ENCODE assay signal across 29 cellular contexts in the genomic region with DNA sequence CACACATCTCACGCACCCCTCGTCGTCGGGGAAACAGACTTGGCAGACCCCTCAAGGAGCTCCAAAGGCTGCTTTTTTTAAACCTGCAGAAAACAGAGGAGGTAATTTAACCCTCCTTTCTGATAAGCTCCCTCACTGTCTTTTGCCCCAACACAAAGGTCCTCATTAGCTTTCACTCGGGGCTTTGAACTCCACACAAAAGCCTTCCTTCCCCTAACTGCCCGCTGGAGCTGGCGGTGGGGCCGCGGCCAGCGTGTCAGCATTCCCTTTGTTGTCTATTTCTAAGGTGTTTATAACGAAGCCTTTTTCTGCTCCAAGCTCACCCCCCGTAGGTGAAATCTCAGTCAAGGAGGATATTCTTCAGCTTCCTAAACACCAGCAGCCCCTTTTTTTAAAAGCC. TPM values are rescaled to one million over a fixed set of nuclear protein-coding genes. Genes with fewer than 3 reads are reported as not detected.
DNase-seq lines count a peak whose midpoint lies in the region; ATAC-seq and TF ChIP-seq lines count a peak whose summit lies in the region.
"Had no signal": no experiment of that assay in that cellular context is flagged by ENCODE, and none has a peak within 500 bp of the region (broad histone marks: within the 10 kb centered on the region; RNA-seq: fewer than 3 reads in every experiment).

No MANE protein-coding gene starts in this region.

- H3K36me3 ChIP-seq in right atrium auricular region, result no peaks in the 10 kb centered on the region
- no peaks in the 10 kb centered on the region for H3K36me3 ChIP-seq in ectodermal cell (ENCODE audit: control insufficient read depth, insufficient read depth, low read length)
- H3K36me3 ChIP-seq in vagina, result no peaks in the 10 kb centered on the region
- H3K36me3 ChIP-seq: ovary had no signal

- no peaks in the 10 kb centered on the region for H3K9me3 Mint-ChIP-seq in nephron progenitor cell
- H3K9me3 Mint-ChIP-seq in activated CD4-positive, alpha-beta memory T cell treated with anti-CD3 and anti-CD28 coated beads, Interleukin-2, amount 10 ng/mL, durations not matched to agents 7 days and 5 days, result no peaks in the 10 kb centered on the region
- H3K9me3 Mint-ChIP-seq in stimulated activated naive CD8-positive, alpha-beta T cell treated with anti-CD3 and anti-CD28 coated beads, Interleukin-15, amount 100 ng/mL, for 72 hours, result no peaks in the 10 kb centered on the region
- H3K9me3 Mint-ChIP-seq: activated naive CD8-positive, alpha-beta T cell treated with anti-CD3 and anti-CD28 coated beads, Interleukin-2, amount 50 U/mL, for 24 hours; CD4-positive, alpha-beta T cell; naive thymus-derived CD8-positive, alpha-beta T cell had no signal

- intact Hi-C loops in cardiac septum (cut with DNase I) (no loop called here), vagina (cut with DNase I) (no loop called here)

- H3K4me1 Mint-ChIP-seq in nephron progenitor cell, result peaks cover 91% of the 10 kb centered on the region
- no peaks in the 10 kb centered on the region for H3K4me1 Mint-ChIP-seq in activated CD4-positive, alpha-beta memory T cell treated with anti-CD3 and anti-CD28 coated beads, Interleukin-2, amount 10 ng/mL, durations not matched to agents 7 days and 5 days
- no peaks in the 10 kb centered on the region for H3K4me1 Mint-ChIP-seq in stimulated activated naive CD8-positive, alpha-beta T cell treated with anti-CD3 and anti-CD28 coated beads, Interleukin-15, amount 100 ng/mL, for 72 hours
- H3K4me1 Mint-ChIP-seq: naive thymus-derived CD8-positive, alpha-beta T cell had no signal

- H3K27me3 Mint-ChIP-seq in nephron progenitor cell (ENCODE audit: low read depth, poor library complexity), result peaks cover 16% of the 10 kb centered on the region
- H3K27me3 Mint-ChIP-seq in activated CD4-positive, alpha-beta memory T cell treated with anti-CD3 and anti-CD28 coated beads, Interleukin-2, amount 10 ng/mL, durations not matched to agents 7 days and 5 days, result peaks cover 4% of the 10 kb centered on the region
- H3K27me3 Mint-ChIP-seq in stimulated activated naive CD8-positive, alpha-beta T cell treated with anti-CD3 and anti-CD28 coated beads, Interleukin-15, amount 100 ng/mL, for 72 hours, result peaks cover 10% of the 10 kb centered on the region
- H3K27me3 Mint-ChIP-seq: activated CD4-positive, alpha-beta T cell treated with anti-CD3 and anti-CD28 coated beads for 36 hours; activated naive CD8-positive, alpha-beta T cell treated with anti-CD3 and anti-CD28 coated beads, Interleukin-2, amount 50 U/mL, for 24 hours; CD4-positive, alpha-beta T cell had no signal

- H3K4me3 Mint-ChIP-seq in nephron progenitor cell, result peak overlapping the region; percentile 61
- no peak overlapping the region for H3K4me3 Mint-ChIP-seq in activated CD4-positive, alpha-beta memory T cell treated with anti-CD3 and anti-CD28 coated beads, Interleukin-2, amount 10 ng/mL, durations not matched to agents 7 days and 5 days
- H3K4me3 Mint-ChIP-seq in stimulated activated naive CD8-positive, alpha-beta T cell treated with anti-CD3 and anti-CD28 coated beads, Interleukin-15, amount 100 ng/mL, for 72 hours, result no peak overlapping the region
- H3K4me3 Mint-ChIP-seq: activated CD4-positive, alpha-beta T cell treated with anti-CD3 and anti-CD28 coated beads for 36 hours; activated naive CD8-positive, alpha-beta T cell treated with anti-CD3 and anti-CD28 coated beads, Interleukin-2, amount 50 U/mL, for 24 hours; CD4-positive, alpha-beta T cell; naive thymus-derived CD8-positive, alpha-beta T cell had no signal

- H3K27me3 ChIP-seq in right atrium auricular region (no peaks in the 10 kb centered on the region), ectodermal cell (ENCODE audit: control insufficient read depth, insufficient read depth, low read length, poor library complexity, severe bottlenecking) (no peaks in the 10 kb centered on the region), vagina (no peaks in the 10 kb centered on the region)
- H3K27me3 ChIP-seq: ovary had no signal

- H3K4me1 ChIP-seq in right atrium auricular region, result peaks cover 0 to 13% of the 10 kb centered on the region in 2 donors
- H3K4me1 ChIP-seq in ectodermal cell (ENCODE audit: control insufficient read depth, insufficient read depth, low read length), result peaks cover 48% of the 10 kb centered on the region
- peaks cover 11% of the 10 kb centered on the region for H3K4me1 ChIP-seq in vagina

- H3K27ac ChIP-seq in right atrium auricular region, result no peak overlapping the region
- H3K27ac ChIP-seq in ectodermal cell (ENCODE audit: insufficient read depth, low read depth, low read length, poor library complexity, severe bottlenecking), result peak overlapping the region; percentile 12
- H3K27ac ChIP-seq in vagina, result peak overlapping the region; percentile 78
- H3K27ac ChIP-seq: dorsolateral prefrontal cortex, PC-9 had no signal

- H3K27ac Mint-ChIP-seq in nephron progenitor cell, result peak overlapping the region; percentile 95
- H3K27ac Mint-ChIP-seq in activated CD4-positive, alpha-beta memory T cell treated with anti-CD3 and anti-CD28 coated beads, Interleukin-2, amount 10 ng/mL, durations not matched to agents 7 days and 5 days, result no peak overlapping the region
- no peak overlapping the region for H3K27ac Mint-ChIP-seq in stimulated activated naive CD8-positive, alpha-beta T cell treated with anti-CD3 and anti-CD28 coated beads, Interleukin-15, amount 100 ng/mL, for 72 hours
- H3K27ac Mint-ChIP-seq: activated CD4-positive, alpha-beta T cell treated with anti-CD3 and anti-CD28 coated beads for 36 hours; activated naive CD8-positive, alpha-beta T cell treated with anti-CD3 and anti-CD28 coated beads, Interleukin-2, amount 50 U/mL, for 24 hours; CD4-positive, alpha-beta T cell; naive thymus-derived CD8-positive, alpha-beta T cell had no signal

- no peak overlapping the region for H3K4me3 ChIP-seq in right atrium auricular region
- H3K4me3 ChIP-seq in ectodermal cell (ENCODE audit: insufficient read depth, low read depth, low read length), result no peak overlapping the region
- no peak overlapping the region for H3K4me3 ChIP-seq in vagina
- H3K4me3 ChIP-seq: dorsolateral prefrontal cortex, ovary, PC-9 had no signal

- WGBS in ectodermal cell, 2 experiments, result 1 to 2% methylated on average over 12 of the region's 12 CpGs

- POLR2A ChIA-PET in activated CD4-positive, alpha-beta memory T cell treated with anti-CD3 and anti-CD28 coated beads, Interleukin-2, amount 10 ng/mL, durations not matched to agents 7 days and 5 days (lab: Charles Lee), result no interaction called here

- no peaks in the 10 kb centered on the region for H3K36me3 Mint-ChIP-seq in nephron progenitor cell (ENCODE audit: low read depth)
- H3K36me3 Mint-ChIP-seq in activated CD4-positive, alpha-beta memory T cell treated with anti-CD3 and anti-CD28 coated beads, Interleukin-2, amount 10 ng/mL, durations not matched to agents 7 days and 5 days (ENCODE audit: low read depth), result no peaks in the 10 kb centered on the region
- H3K36me3 Mint-ChIP-seq: naive thymus-derived CD8-positive, alpha-beta T cell had no signal

- no peaks in the 10 kb centered on the region for H3K9me3 ChIP-seq in right atrium auricular region
- no peaks in the 10 kb centered on the region for H3K9me3 ChIP-seq in ectodermal cell (ENCODE audit: control insufficient read depth, low read length)
- H3K9me3 ChIP-seq in vagina, result no peaks in the 10 kb centered on the region
- H3K9me3 ChIP-seq: ovary had no signal

- no peak for TF ChIP-seq POLR2A in vagina (IDR thresholded peaks at IDR 0.05)

- no peak for ATAC-seq in stimulated activated naive CD8-positive, alpha-beta T cell treated with anti-CD3 and anti-CD28 coated beads, Interleukin-15, amount 100 ng/mL, for 72 hours
- ATAC-seq: activated CD4-positive, alpha-beta T cell treated with anti-CD3 and anti-CD28 coated beads for 36 hours; activated naive CD8-positive, alpha-beta T cell treated with anti-CD3 and anti-CD28 coated beads, Interleukin-2, amount 50 U/mL, for 24 hours; left ventricle myocardium superior; naive thymus-derived CD8-positive, alpha-beta T cell; sciatic nerve had no signal

- no peak for TF ChIP-seq CTCF in right atrium auricular region (IDR thresholded peaks at IDR 0.05)
- no peak for TF ChIP-seq CTCF in nephron progenitor cell (IDR thresholded peaks at IDR 0.05)
- TF ChIP-seq CTCF in vagina (IDR thresholded peaks at IDR 0.05), result no peak

- CTCF ChIA-PET in activated CD4-positive, alpha-beta memory T cell treated with anti-CD3 and anti-CD28 coated beads, Interleukin-2, amount 10 ng/mL, durations not matched to agents 7 days and 5 days (lab: Charles Lee), result no interaction called here

- DNase-seq in cardiac septum (ENCODE audit: low spot score), result peak; percentile 54
- DNase-seq in right atrium auricular region (ENCODE audit: low spot score), result no peak
- DNase-seq in nephron progenitor cell, result no peak
- no peak for DNase-seq in vagina (ENCODE audit: extremely low spot score in 2 of 2)
- DNase-seq in stimulated activated CD4-positive, alpha-beta T cell treated with anti-CD3 and anti-CD28 coated beads, Interleukin-1b, Interleukin-23, amount 100 ng/mL, for 48 hours, result no peak
- DNase-seq in activated CD4-positive, alpha-beta memory T cell treated with anti-CD3 and anti-CD28 coated beads, Interleukin-2, amount 10 ng/mL, durations not matched to agents 7 days and 5 days, result no peak
- no peak for DNase-seq in stimulated activated naive CD8-positive, alpha-beta T cell treated with anti-CD3 and anti-CD28 coated beads, Interleukin-15, amount 100 ng/mL, for 72 hours
- DNase-seq: activated CD4-positive, alpha-beta T cell treated with anti-CD3 and anti-CD28 coated beads for 36 hours; activated CD8-positive, alpha-beta memory T cell treated with anti-CD3 and anti-CD28 coated beads for 24 hours; activated gamma-delta T cell; activated naive CD8-positive, alpha-beta T cell treated with anti-CD3 and anti-CD28 coated beads, Interleukin-2, amount 50 U/mL, for 24 hours; activated T-cell treated with anti-CD3 and anti-CD28 coated beads, Interleukin-2, amount 50 U/mL, for 1 hour; CD4-positive, alpha-beta T cell; H7; hypothalamus; Kasumi-1; left ventricle myocardium superior; NCI-H1694; NCI-H2171; NCI-H510A; ovary; PC-9; Right ventricle myocardium superior; stimulated activated naive CD4-positive, alpha-beta T cell; T-helper 2 cell had no signal

RNA-seq across cellular contexts. Expression of gene ID2, which starts 43.5 kb away (rescaled TPM):
- total RNA-seq in cardiac septum (35.1 TPM), right atrium auricular region (100 to 1,000 TPM; 213 to 421 TPM), vagina (378 TPM)
- polyA plus RNA-seq in ectodermal cell (2013, experiment 1 of 4), result 251 TPM
- polyA plus RNA-seq in ectodermal cell (2013, experiment 2 of 4), result 242 TPM
- 307 TPM for polyA plus RNA-seq in ectodermal cell (2013, experiment 3 of 4)
- 300 TPM for polyA plus RNA-seq in ectodermal cell (2013, experiment 4 of 4)
- 100 to 1,000 TPM; 299 to 324 TPM for total RNA-seq in activated CD4-positive, alpha-beta memory T cell treated with anti-CD3 and anti-CD28 coated beads, Interleukin-2, amount 10 ng/mL, durations not matched to agents 7 days and 5 days

Comparison
In these comparisons a context has a peak if more than half of its experiments do, and no peak if none do; other contexts are left out.
1. H3K27ac ChIP-seq: peak in ectodermal cell (single experiment) and vagina (single experiment); none in right atrium auricular region (0 of 2).